16 cellular contexts compared by ENCODE assay signal in the genomic region with DNA sequence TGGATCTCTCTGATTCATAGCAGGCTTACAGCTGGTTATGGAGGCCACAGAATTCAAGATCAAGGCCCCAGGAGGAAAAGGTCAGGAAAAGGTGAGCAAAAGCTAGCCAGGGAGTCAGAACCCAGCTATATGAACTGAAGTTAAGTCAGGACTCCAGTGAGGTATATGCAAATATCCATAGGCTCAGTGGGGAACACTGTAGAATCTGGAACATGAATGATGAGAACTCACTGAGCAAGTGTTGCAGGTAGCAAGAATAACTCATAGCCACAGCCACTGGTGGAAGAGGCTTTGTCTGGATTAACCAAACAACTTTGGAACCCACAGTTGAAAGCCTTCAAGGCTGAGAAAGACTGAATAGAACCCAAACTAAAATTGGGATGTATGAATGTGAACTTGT. TPM values are rescaled to one million over a fixed set of nuclear protein-coding genes. Genes with fewer than 3 reads are reported as not detected.
DNase-seq lines count a peak whose midpoint lies in the region; ATAC-seq, FAIRE-seq and TF ChIP-seq lines count a peak whose summit lies in the region.
"Had no signal": no experiment of that assay in that cellular context is flagged by ENCODE, and none has a peak within 500 bp of the region (broad histone marks: within the 10 kb centered on the region; RNA-seq: fewer than 3 reads in every experiment).

No MANE protein-coding gene starts in this region.

- no peak overlapping the region for H3K4me2 ChIP-seq in HepG2 (ENCODE audit: low read depth, low read length)
- H3K4me2 ChIP-seq in mesenchymal stem cell (ENCODE audit: low read length, poor library complexity, severe bottlenecking): no peak overlapping the region
- no peak overlapping the region for H3K4me2 ChIP-seq in smooth muscle cell
- H3K4me2 ChIP-seq: BLaER1 treated with 17β-estradiol and CSF1 and Interleukin-3, amounts not matched to agents 10 nM and 100 nM had no signal

- H3K9ac ChIP-seq in HepG2 (ENCODE audit: insufficient read depth, low read depth, low read length) (no peak overlapping the region), mesenchymal stem cell (ENCODE audit: low read length) (no peak overlapping the region), smooth muscle cell (ENCODE audit: low read depth) (no peak overlapping the region)
- H3K9ac ChIP-seq: BLaER1 treated with 17β-estradiol and CSF1 and Interleukin-3, amounts not matched to agents 10 nM and 100 nM; GM23248 had no signal

- H3K27me3 ChIP-seq in HepG2 (ENCODE audit: control insufficient read depth in 1 of 2, insufficient read depth in 2 of 2, low read length in 2 of 2) (no peaks in the 10 kb centered on the region), right lobe of liver (no peaks in the 10 kb centered on the region), mesenchymal stem cell (ENCODE audit: control insufficient read depth in 1 of 2, insufficient read depth in 1 of 2, low read length in 2 of 2) (no peaks in the 10 kb centered on the region), thoracic aorta (replicated peaks; ENCODE audit: insufficient read depth) (no peaks in the 10 kb centered on the region), smooth muscle cell (ENCODE audit: low read depth) (no peaks in the 10 kb centered on the region)
- H3K27me3 ChIP-seq: BLaER1 treated with 17β-estradiol and CSF1 and Interleukin-3, amounts not matched to agents 10 nM and 100 nM had no signal

- H2BK5ac ChIP-seq in mesenchymal stem cell (ENCODE audit: low read depth, low read length, poor library complexity, severe bottlenecking): no peak overlapping the region

- no peak overlapping the region for H2BK15ac ChIP-seq in mesenchymal stem cell (ENCODE audit: low read depth, poor library complexity, severe bottlenecking)

- no peak overlapping the region for H4K8ac ChIP-seq in mesenchymal stem cell (ENCODE audit: low read length)

- TF ChIP-seq POLR2A in HepG2 (IDR thresholded peaks at IDR 0.05; ENCODE audit: insufficient read depth in 1 of 2, low read depth in 2 of 2, low read length in 2 of 2) (no peak), right lobe of liver (IDR thresholded peaks at IDR 0.05) (no peak)

- H3K4me1 ChIP-seq in HepG2 (ENCODE audit: insufficient read depth, low read length) (peaks cover 56% of the 10 kb centered on the region), right lobe of liver (peaks cover 0 to 40% (median 2%) of the 10 kb centered on the region in 4 donors), mesenchymal stem cell (ENCODE audit: control insufficient read depth, insufficient read depth, low read depth, low read length) (peaks cover 4% of the 10 kb centered on the region), thoracic aorta (ENCODE audit: control insufficient read depth in 1 of 2, low read depth in 2 of 2) (peaks cover 9 to 41% of the 10 kb centered on the region in 2 donors), smooth muscle cell (ENCODE audit: low read depth) (no peaks in the 10 kb centered on the region)
- H3K4me1 ChIP-seq: BLaER1 treated with 17β-estradiol and CSF1 and Interleukin-3, amounts not matched to agents 10 nM and 100 nM had no signal

- no peak overlapping the region for H3K14ac ChIP-seq in mesenchymal stem cell (ENCODE audit: low read length in 2 of 2)

- no peak overlapping the region for H4K91ac ChIP-seq in mesenchymal stem cell (ENCODE audit: low read length)

- peaks cover 3% of the 10 kb centered on the region for H3K79me1 ChIP-seq in mesenchymal stem cell (replicated peaks; ENCODE audit: low read length, poor library complexity, severe bottlenecking)

- H3K4ac ChIP-seq in mesenchymal stem cell (ENCODE audit: low read depth in 1 of 2, low read length in 2 of 2): no peak overlapping the region

- no peak overlapping the region for H2BK120ac ChIP-seq in mesenchymal stem cell (ENCODE audit: low read depth, low read length)

- H3K27ac ChIP-seq in HepG2 (ENCODE audit: extremely low read length, insufficient read depth, low read length) (peak overlapping the region; percentile 22), right lobe of liver (no peak overlapping the region), mesenchymal stem cell (ENCODE audit: low read length, poor library complexity, severe bottlenecking) (no peak overlapping the region), thoracic aorta (peak overlapping the region; percentile 58 to 63), smooth muscle cell (ENCODE audit: low read depth) (no peak overlapping the region)
- H3K27ac ChIP-seq: BLaER1 treated with 17β-estradiol and CSF1 and Interleukin-3, amounts not matched to agents 10 nM and 100 nM; GM23248 had no signal

- H3K36me3 ChIP-seq in HepG2 (replicated peaks in 1 of 2; ENCODE audit: control insufficient read depth in 1 of 2, insufficient read depth in 2 of 2, low read length in 2 of 2): no peaks in the 10 kb centered on the region
- H3K36me3 ChIP-seq in right lobe of liver: no peaks in the 10 kb centered on the region
- no peaks in the 10 kb centered on the region for H3K36me3 ChIP-seq in mesenchymal stem cell (ENCODE audit: control insufficient read depth in 1 of 2, insufficient read depth in 2 of 2, low read depth in 1 of 2, low read length in 2 of 2)
- H3K36me3 ChIP-seq in thoracic aorta: no peaks in the 10 kb centered on the region
- no peaks in the 10 kb centered on the region for H3K36me3 ChIP-seq in smooth muscle cell (ENCODE audit: low read depth)
- H3K36me3 ChIP-seq: BLaER1 treated with 17β-estradiol and CSF1 and Interleukin-3, amounts not matched to agents 10 nM and 100 nM had no signal

- in situ Hi-C loops in HepG2 (cut with HindIII; ENCODE audit: extremely low pct_ligation_motif_present, low pct_unique_long_range_greater_than_20kb): no loop called here

- TF ChIP-seq EP300 in HepG2 (IDR thresholded peaks at IDR 0.05; ENCODE audit: low read depth in 2 of 2, low read length in 2 of 2) (no peak), HepG2 (CRISPR knock-in tag; IDR thresholded peaks at IDR 0.05; ENCODE audit: borderline replicate concordance) (no peak)

- H3K79me2 ChIP-seq in HepG2 (ENCODE audit: insufficient read depth, low read length) (peaks cover 84% of the 10 kb centered on the region), smooth muscle cell (ENCODE audit: low read depth) (peaks cover 7% of the 10 kb centered on the region)

- CTCF ChIA-PET in HepG2 (lab: Yijun Ruan, JAX; ENCODE audit: low intra/inter-chr PET ratio, low total read pairs): no interaction called here

- intact Hi-C loops in HepG2 (cut with micrococcal nuclease; ENCODE audit: unreplicated experiment): no loop called here
- intact Hi-C loops in right lobe of liver (cut with DNase I): no loop called here

- no peaks in the 10 kb centered on the region for H3F3A ChIP-seq in smooth muscle cell (ENCODE audit: low read depth)

- DNase-seq in HepG2 (ENCODE audit: low spot score): no peak
- DNase-seq in right lobe of liver: no peak
- no peak for DNase-seq in mesenchymal stem cell
- DNase-seq in thoracic aorta (ENCODE audit: low spot score): no peak
- DNase-seq in NK-92 treated with Interleukin-12 subunit alpha and Interleukin-12 subunit beta, amount 100 ng/mL, for 24 hours (lab: John Stamatoyannopoulos, UW): no peak
- DNase-seq in smooth muscle cell (lab: John Stamatoyannopoulos, UW; ENCODE audit: unreplicated experiment): no peak
- no peak for DNase-seq in hippocampal formation (lab: John Stamatoyannopoulos, UW)
- DNase-seq: 8988T; AML-193; CD4-positive, CD25-positive, alpha-beta regulatory T cell; GM23248; IMR-90 had no signal

- FAIRE-seq in HepG2 (lab: Jason Lieb, UNC): no peak
- FAIRE-seq: GM12878, GM18507, H54 had no signal

- H4K20me1 ChIP-seq in HepG2 (ENCODE audit: insufficient read depth, low read length): no peaks in the 10 kb centered on the region
- no peaks in the 10 kb centered on the region for H4K20me1 ChIP-seq in smooth muscle cell (ENCODE audit: low read depth)
- H4K20me1 ChIP-seq: BLaER1 treated with 17β-estradiol and CSF1 and Interleukin-3, amounts not matched to agents 10 nM and 100 nM had no signal

- no TSS peak for BruUV-seq in HepG2 (replicated peaks; lab: Mats Ljungman, UMichigan)

- ATAC-seq in HepG2: peak; percentile 30
- no peak for ATAC-seq in right lobe of liver
- no peak for ATAC-seq in thoracic aorta (ENCODE audit: insufficient number of reproducible peaks, low FRiP score, low read depth)
- ATAC-seq: GM12878 had no signal

- POLR2A ChIA-PET in HepG2 (lab: Yijun Ruan, JAX): no interaction called here

- H2AFZ ChIP-seq in HepG2 (ENCODE audit: low read length): no peak overlapping the region
- no peak overlapping the region for H2AFZ ChIP-seq in mesenchymal stem cell (ENCODE audit: low read depth, low read length)
- H2AFZ ChIP-seq in smooth muscle cell (ENCODE audit: low read depth): no peak overlapping the region
- H2AFZ ChIP-seq: GM23248 had no signal

- peak overlapping the region; percentile 84 for H2AK5ac ChIP-seq in mesenchymal stem cell (ENCODE audit: low read length, severe bottlenecking)

- no peak overlapping the region for H3K23ac ChIP-seq in mesenchymal stem cell (ENCODE audit: low read length in 2 of 2)

- no peak for TF ChIP-seq RAD21 in HepG2 (CRISPR knock-in tag; IDR thresholded peaks at IDR 0.05)

- H3K18ac ChIP-seq in mesenchymal stem cell (ENCODE audit: low read depth in 1 of 2, low read length in 2 of 2): no peak overlapping the region

- H2BK12ac ChIP-seq in mesenchymal stem cell (ENCODE audit: low read length in 2 of 2): no peak overlapping the region

- H3K4me3 ChIP-seq in HepG2 (replicated peaks in 1 of 3; ENCODE audit: insufficient read depth in 1 of 3, low read depth in 2 of 3, low read length in 3 of 3) (no peak overlapping the region), right lobe of liver (no peak overlapping the region), mesenchymal stem cell (ENCODE audit: insufficient read depth in 1 of 2, low read depth in 1 of 2, low read length in 2 of 2) (no peak overlapping the region), thoracic aorta (no peak overlapping the region), smooth muscle cell (no peak overlapping the region)
- H3K4me3 ChIP-seq: BLaER1 treated with 17β-estradiol and CSF1 and Interleukin-3, amounts not matched to agents 10 nM and 100 nM; GM12878; GM23248 had no signal

- no peaks in the 10 kb centered on the region for H3K9me3 ChIP-seq in HepG2 (ENCODE audit: low read length)
- no peaks in the 10 kb centered on the region for H3K9me3 ChIP-seq in right lobe of liver
- no peaks in the 10 kb centered on the region for H3K9me3 ChIP-seq in mesenchymal stem cell (ENCODE audit: control insufficient read depth, low read length)
- H3K9me3 ChIP-seq in thoracic aorta: no peaks in the 10 kb centered on the region
- H3K9me3 ChIP-seq in smooth muscle cell (replicated peaks; ENCODE audit: low read depth): no peaks in the 10 kb centered on the region
- H3K9me3 ChIP-seq: BLaER1 treated with 17β-estradiol and CSF1 and Interleukin-3, amounts not matched to agents 10 nM and 100 nM had no signal

- no peak for TF ChIP-seq CTCF in HepG2 (CRISPR knock-in tag; IDR thresholded peaks at IDR 0.05)
- no peak for TF ChIP-seq CTCF in right lobe of liver (IDR thresholded peaks at IDR 0.05)
- TF ChIP-seq CTCF in thoracic aorta (IDR thresholded peaks at IDR 0.05): no peak
- no peak for TF ChIP-seq CTCF in smooth muscle cell (IDR thresholded peaks at IDR 0.05; ENCODE audit: borderline replicate concordance, insufficient read depth, poor library complexity, severe bottlenecking)

RNA-seq across cellular contexts. Expression of gene COBLL1, which starts 24.7 kb away (rescaled TPM):
- total RNA-seq in HepG2 (2016; rRNA removed; fragmentation: Illumina TruSeq; extraction: Trizol) (85.4 and 86.8 TPM in 2 replicates), right lobe of liver (100 to 1,000 TPM in 1 of 6 experiments, 10 to 100 TPM in 5; 38.1 to 133 (median 67.6) TPM), thoracic aorta (10 to 100 TPM; 62.0 to 64.6 TPM), smooth muscle cell (13.9 and 17.4 TPM in 2 replicates)
- total RNA-seq in HepG2 (2016; cell fraction: cytosol; rRNA removed; fragmentation: Illumina TruSeq; extraction: Trizol; ENCODE audit: low read depth): 35.1 and 42.3 TPM in 2 replicates
- 73.7 and 77.7 TPM in 2 replicates for total RNA-seq in HepG2 (2016; cell fraction: insoluble cytoplasmic fraction; rRNA removed; fragmentation: Illumina TruSeq; extraction: Trizol)
- total RNA-seq in HepG2 (2016; cell fraction: membrane; rRNA removed; fragmentation: Illumina TruSeq; extraction: Trizol): 71.4 and 76.7 TPM in 2 replicates
- total RNA-seq in HepG2 (2016; cell fraction: nucleus; rRNA removed; fragmentation: Illumina TruSeq; extraction: Trizol): 248 and 259 TPM in 2 replicates
- polyA plus RNA-seq in HepG2 (2011; rRNA removed) (24.8 and 32.6 TPM in 2 replicates), smooth muscle cell (5.2 and 8.3 TPM in 2 replicates)
- 19.5 and 26.5 TPM in 2 replicates for polyA plus RNA-seq in HepG2 (2011; cell fraction: cytosol; rRNA removed)
- 33.4 and 41.2 TPM in 2 replicates for polyA plus RNA-seq in HepG2 (2011; cell fraction: nucleus; rRNA removed)
- 31.4 and 38.1 TPM in 2 replicates for polyA plus RNA-seq in HepG2 (2012)
- polyA plus RNA-seq in HepG2 (2016; cell fraction: cytosol; fragmentation: Illumina TruSeq; extraction: Trizol; ENCODE audit: low read depth): 6.4 and 6.8 TPM in 2 replicates
- polyA plus RNA-seq in HepG2 (2016; cell fraction: insoluble cytoplasmic fraction; fragmentation: Illumina TruSeq; extraction: Trizol; ENCODE audit: low read depth): 88.1 and 93.4 TPM in 2 replicates
- 23.7 and 27.6 TPM in 2 replicates for polyA plus RNA-seq in HepG2 (2016; cell fraction: membrane; fragmentation: Illumina TruSeq; extraction: Trizol; ENCODE audit: low read depth)
- polyA plus RNA-seq in HepG2 (2016; cell fraction: nucleus; fragmentation: Illumina TruSeq; extraction: Trizol; ENCODE audit: insufficient read depth, low read depth): 92.3 and 103 TPM in 2 replicates
- 16.0 and 59.5 TPM in 2 replicates for polyA minus RNA-seq in HepG2 (2011; rRNA and poly(A)+ RNA removed; ENCODE audit: low replicate concordance)
- 45.9 and 59.2 TPM in 2 replicates for polyA minus RNA-seq in HepG2 (2011; cell fraction: cytosol; rRNA and poly(A)+ RNA removed)
- 337 and 403 TPM in 2 replicates for polyA minus RNA-seq in HepG2 (2011; cell fraction: nucleus; rRNA and poly(A)+ RNA removed)
- 4.2 TPM for polyA plus RNA-seq in mesenchymal stem cell (2013, experiment 1 of 2)
- polyA plus RNA-seq in mesenchymal stem cell (2013, experiment 2 of 2): 3.8 TPM
- polyA plus RNA-seq: GM12878 had no signal

Comparison
In these comparisons a context has a peak if more than half of its experiments do, and no peak if none do; other contexts are left out.
1. H3K27ac ChIP-seq: peak in HepG2 (single experiment) and thoracic aorta (2 of 2); none in right lobe of liver (0 of 3), mesenchymal stem cell (single experiment) and smooth muscle cell (single experiment).